8 cellular contexts compared by ENCODE assay signal in genomic region chr17:39462644-39463375, GRCh38. TPM values are rescaled to one million over a fixed set of nuclear protein-coding genes. Genes with fewer than 3 reads are reported as not detected.
DNase-seq lines count a peak whose midpoint lies in the region; TF ChIP-seq lines count a peak whose summit lies in the region.

No MANE protein-coding gene starts in this region.

- H3K4me1 Mint-ChIP-seq in activated T-helper 1 cell treated with anti-CD3 and anti-CD28 coated beads, Interleukin-12 subunit alpha, Interleukin-12 subunit beta, Interleukin-2, Interleukin-4 antibody, amounts not matched to agents 30 ng/mL and 10 ng/mL and 1 ng/mL, durations not matched to agents 14 hours and 24 hours and 36 hours (ENCODE audit: low read depth): peaks cover 57% of the 10 kb centered on the region

- intact Hi-C loops in activated T-helper 1 cell treated with anti-CD3 and anti-CD28 coated beads, Interleukin-12 subunit alpha, Interleukin-12 subunit beta, Interleukin-2, Interleukin-4 antibody, amounts not matched to agents 30 ng/mL and 10 ng/mL and 1 ng/mL, durations not matched to agents 14 hours and 24 hours and 36 hours (cut with micrococcal nuclease): loop anchor here (5.0 kb wide), 3 partner anchors 174 to 464 kb away; partner anchors contain the start of genes CACNB1, LRRC3C, ORMDL3 and STARD3

- H3K27me3 Mint-ChIP-seq in activated T-helper 1 cell treated with anti-CD3 and anti-CD28 coated beads, Interleukin-12 subunit alpha, Interleukin-12 subunit beta, Interleukin-2, Interleukin-4 antibody, amounts not matched to agents 30 ng/mL and 10 ng/mL and 1 ng/mL, durations not matched to agents 14 hours and 24 hours and 36 hours (ENCODE audit: insufficient read depth): no peaks in the 10 kb centered on the region

- TF ChIP-seq CTCF in retinal pigment epithelial cell (conservative IDR thresholded peaks at IDR 0.05; ENCODE audit: low read depth, low read length): no peak

- peak overlapping the region; percentile 95 for H3K4me3 Mint-ChIP-seq in activated T-helper 1 cell treated with anti-CD3 and anti-CD28 coated beads, Interleukin-12 subunit alpha, Interleukin-12 subunit beta, Interleukin-2, Interleukin-4 antibody, amounts not matched to agents 30 ng/mL and 10 ng/mL and 1 ng/mL, durations not matched to agents 14 hours and 24 hours and 36 hours

- H3K27ac Mint-ChIP-seq in activated T-helper 1 cell treated with anti-CD3 and anti-CD28 coated beads, Interleukin-12 subunit alpha, Interleukin-12 subunit beta, Interleukin-2, Interleukin-4 antibody, amounts not matched to agents 30 ng/mL and 10 ng/mL and 1 ng/mL, durations not matched to agents 14 hours and 24 hours and 36 hours: peak overlapping the region; percentile 98

- H3K9me3 Mint-ChIP-seq in activated T-helper 1 cell treated with anti-CD3 and anti-CD28 coated beads, Interleukin-12 subunit alpha, Interleukin-12 subunit beta, Interleukin-2, Interleukin-4 antibody, amounts not matched to agents 30 ng/mL and 10 ng/mL and 1 ng/mL, durations not matched to agents 14 hours and 24 hours and 36 hours: no peaks in the 10 kb centered on the region

- DNase-seq in AG20443 (ENCODE audit: low spot score) (peak; percentile 23), HK-2 (ENCODE audit: unreplicated experiment) (peak; percentile 26), hepatic stellate cell (ENCODE audit: low spot score) (peak; percentile 16), retinal pigment epithelial cell (ENCODE audit: low read depth) (no peak), NCI-H128 (lab: John Stamatoyannopoulos, UW; ENCODE audit: unreplicated experiment) (no peak), OCI-M2 (lab: John Stamatoyannopoulos, UW; ENCODE audit: unreplicated experiment) (no peak), HCEC 1CT (no peak)
- DNase-seq in activated T-helper 1 cell treated with anti-CD3 and anti-CD28 coated beads, Interleukin-12 subunit alpha, Interleukin-12 subunit beta, Interleukin-2, Interleukin-4 antibody, amounts not matched to agents 30 ng/mL and 10 ng/mL and 1 ng/mL, durations not matched to agents 14 hours and 24 hours and 36 hours (ENCODE audit: low spot score): no peak

- H3K4me3 ChIP-seq in retinal pigment epithelial cell (ENCODE audit: low read length): peak overlapping the region; percentile 91

- peaks cover 32% of the 10 kb centered on the region for H3K36me3 Mint-ChIP-seq in activated T-helper 1 cell treated with anti-CD3 and anti-CD28 coated beads, Interleukin-12 subunit alpha, Interleukin-12 subunit beta, Interleukin-2, Interleukin-4 antibody, amounts not matched to agents 30 ng/mL and 10 ng/mL and 1 ng/mL, durations not matched to agents 14 hours and 24 hours and 36 hours (ENCODE audit: low read depth)

RNA-seq across cellular contexts. Expression of gene CDK12, which starts 1.5 kb away (rescaled TPM):
- total RNA-seq in activated T-helper 1 cell treated with anti-CD3 and anti-CD28 coated beads, Interleukin-12 subunit alpha, Interleukin-12 subunit beta, Interleukin-2, Interleukin-4 antibody, amounts not matched to agents 30 ng/mL and 10 ng/mL and 1 ng/mL, durations not matched to agents 14 hours and 24 hours and 36 hours: 97.4 and 99.5 TPM in 2 replicates

RNA-seq across cellular contexts. Expression of gene MED1, which starts 11.7 kb away (rescaled TPM):
- total RNA-seq in activated T-helper 1 cell treated with anti-CD3 and anti-CD28 coated beads, Interleukin-12 subunit alpha, Interleukin-12 subunit beta, Interleukin-2, Interleukin-4 antibody, amounts not matched to agents 30 ng/mL and 10 ng/mL and 1 ng/mL, durations not matched to agents 14 hours and 24 hours and 36 hours: 72.0 and 73.4 TPM in 2 replicates

Comparison
In these comparisons a context has a peak if more than half of its experiments do, and no peak if none do; other contexts are left out.
1. DNase-seq: peak in AG20443 (single experiment), HK-2 (single experiment) and hepatic stellate cell (single experiment); none in activated T-helper 1 cell treated with anti-CD3 and anti-CD28 coated beads, Interleukin-12 subunit alpha, Interleukin-12 subunit beta, Interleukin-2, Interleukin-4 antibody, amounts not matched to agents 30 ng/mL and 10 ng/mL and 1 ng/mL, durations not matched to agents 14 hours and 24 hours and 36 hours (single experiment), retinal pigment epithelial cell (single experiment), NCI-H128 (single experiment), OCI-M2 (single experiment) and HCEC 1CT (single experiment).